3 cellular contexts compared by ENCODE assay signal in the genomic region with DNA sequence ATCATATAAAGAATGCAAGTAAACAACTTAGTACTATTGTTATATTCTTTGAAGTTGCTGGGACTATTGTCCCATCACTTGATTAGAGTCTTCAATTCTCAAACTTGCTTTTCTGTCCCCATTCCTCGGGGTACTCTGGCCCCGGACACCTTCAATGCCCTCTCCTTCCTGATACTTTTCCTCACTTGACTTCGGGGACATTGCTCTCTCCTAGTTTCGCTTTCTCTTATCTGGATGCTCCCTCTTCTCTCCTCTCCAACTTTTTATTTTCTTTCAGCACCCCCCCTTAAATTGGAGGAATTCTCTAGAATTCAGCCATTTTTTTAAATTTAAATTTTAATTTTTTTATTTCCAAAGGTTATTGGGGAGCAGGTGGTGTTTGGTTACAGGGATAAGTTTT.
A peak's percentile ranks its signal among the peaks of the same experiment; 100 is the strongest.
TF ChIP-seq lines count a peak whose summit lies in the region.

No MANE protein-coding gene starts in this region.

TF ChIP-seq in liver, 16 proteins besides CTCF, POLR2A, EP300 and RAD21:
- TF ChIP-seq RXRA (IDR thresholded peaks at IDR 0.05) (peak; percentile 52 to 56), FOXA2 (IDR thresholded peaks at IDR 0.05) (no peak)

TF ChIP-seq in HepG2, 621 proteins besides CTCF, POLR2A, EP300 and RAD21:
- no peak for TF ChIP-seq CBX5 (CRISPR knock-in tag; IDR thresholded peaks at IDR 0.05; ENCODE audit: borderline replicate concordance)
- TF ChIP-seq POLR2AphosphoS2 (IDR thresholded peaks at IDR 0.05; ENCODE audit: low read depth, low read length) = no peak
- no peak for TF ChIP-seq POGZ (CRISPR knock-in tag; IDR thresholded peaks at IDR 0.05)
- TF ChIP-seq PAX8 (CRISPR knock-in tag; IDR thresholded peaks at IDR 0.05; ENCODE audit: borderline replicate concordance) = no peak
- no peak for TF ChIP-seq NRL (CRISPR knock-in tag; IDR thresholded peaks at IDR 0.05; ENCODE audit: borderline replicate concordance)
- no peak for TF ChIP-seq AGO1 (IDR thresholded peaks at IDR 0.05; ENCODE audit: low read depth, low read length, poor library complexity, severe bottlenecking)
- no peak for TF ChIP-seq FOXA3 (CRISPR knock-in tag; IDR thresholded peaks at IDR 0.05)
- TF ChIP-seq CCDC6 (CRISPR knock-in tag; IDR thresholded peaks at IDR 0.05) = no peak
- no peak for TF ChIP-seq HOXA9 (CRISPR knock-in tag; IDR thresholded peaks at IDR 0.05; ENCODE audit: borderline replicate concordance)
- no peak for TF ChIP-seq ADNP (CRISPR knock-in tag; IDR thresholded peaks at IDR 0.05)
- TF ChIP-seq PLRG1 (conservative IDR thresholded peaks at IDR 0.05) = no peak

TF ChIP-seq in IMR-90, 13 proteins besides CTCF, POLR2A, EP300 and RAD21:
- TF ChIP-seq, protein P1, sequence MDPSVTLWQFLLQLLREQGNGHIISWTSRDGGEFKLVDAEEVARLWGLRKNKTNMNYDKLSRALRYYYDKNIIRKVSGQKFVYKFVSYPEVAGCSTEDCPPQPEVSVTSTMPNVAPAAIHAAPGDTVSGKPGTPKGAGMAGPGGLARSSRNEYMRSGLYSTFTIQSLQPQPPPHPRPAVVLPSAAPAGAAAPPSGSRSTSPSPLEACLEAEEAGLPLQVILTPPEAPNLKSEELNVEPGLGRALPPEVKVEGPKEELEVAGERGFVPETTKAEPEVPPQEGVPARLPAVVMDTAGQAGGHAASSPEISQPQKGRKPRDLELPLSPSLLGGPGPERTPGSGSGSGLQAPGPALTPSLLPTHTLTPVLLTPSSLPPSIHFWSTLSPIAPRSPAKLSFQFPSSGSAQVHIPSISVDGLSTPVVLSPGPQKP (IDR thresholded peaks at IDR 0.05; ENCODE audit: borderline replicate concordance, low read depth, low read length) = no peak
- TF ChIP-seq FOS (IDR thresholded peaks at IDR 0.05; ENCODE audit: low read depth, low read length) = no peak
- TF ChIP-seq MXI1 (IDR thresholded peaks at IDR 0.05; ENCODE audit: borderline replicate concordance, low read depth, low read length) = no peak
- no peak for TF ChIP-seq NFE2L2 (IDR thresholded peaks at IDR 0.05; ENCODE audit: low read depth, low read length)
- no peak for TF ChIP-seq SMC3 (IDR thresholded peaks at IDR 0.05; ENCODE audit: low read depth, low read length)
- TF ChIP-seq, protein P2, sequence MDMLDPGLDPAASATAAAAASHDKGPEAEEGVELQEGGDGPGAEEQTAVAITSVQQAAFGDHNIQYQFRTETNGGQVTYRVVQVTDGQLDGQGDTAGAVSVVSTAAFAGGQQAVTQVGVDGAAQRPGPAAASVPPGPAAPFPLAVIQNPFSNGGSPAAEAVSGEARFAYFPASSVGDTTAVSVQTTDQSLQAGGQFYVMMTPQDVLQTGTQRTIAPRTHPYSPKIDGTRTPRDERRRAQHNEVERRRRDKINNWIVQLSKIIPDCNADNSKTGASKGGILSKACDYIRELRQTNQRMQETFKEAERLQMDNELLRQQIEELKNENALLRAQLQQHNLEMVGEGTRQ (IDR thresholded peaks at IDR 0.05; ENCODE audit: low read depth, low read length) = no peak
- TF ChIP-seq RFX5 (IDR thresholded peaks at IDR 0.05; ENCODE audit: low read depth, low read length) = no peak
- TF ChIP-seq RCOR1 (IDR thresholded peaks at IDR 0.05; ENCODE audit: insufficient replicate concordance, low read length) = no peak
- no peak for TF ChIP-seq CHD1 (IDR thresholded peaks at IDR 0.05; ENCODE audit: low read depth, low read length)
- no peak for TF ChIP-seq MAZ (IDR thresholded peaks at IDR 0.05; ENCODE audit: borderline replicate concordance, low read depth, low read length)
- TF ChIP-seq MAFK (IDR thresholded peaks at IDR 0.05; ENCODE audit: low read depth, low read length) = no peak
- no peak for TF ChIP-seq BHLHE40 (IDR thresholded peaks at IDR 0.05; ENCODE audit: low read depth, low read length)
- TF ChIP-seq CEBPB (IDR thresholded peaks at IDR 0.05; ENCODE audit: low read depth, low read length) = no peak
